Comparison of ENCODE assay signal across 14 cellular contexts in genomic region chr4:110704748-110705439, GRCh38.
DNase-seq lines count a peak whose midpoint lies in the region; ATAC-seq, FAIRE-seq and TF ChIP-seq lines count a peak whose summit lies in the region.
"Had no signal": no experiment of that assay in that cellular context is flagged by ENCODE, and none has a peak within 500 bp of the region (broad histone marks: within the 10 kb centered on the region; RNA-seq: fewer than 3 reads in every experiment).

No MANE protein-coding gene starts in this region.

- H3K4me3 Mint-ChIP-seq in neural progenitor cell, result no peak overlapping the region
- no peak overlapping the region for H3K4me3 Mint-ChIP-seq in activated naive CD4-positive, alpha-beta T cell treated with anti-CD3 and anti-CD28 coated beads for 36 hours

- no peak overlapping the region for H3K9ac ChIP-seq in neural progenitor cell

- DNase-seq in GM12892 (ENCODE audit: insufficient read length), result no peak
- peak; percentile 6 for DNase-seq in RPMI8226
- DNase-seq in NCI-H748 treated with DMSO at 0.1 percent for 48 hours (lab: John Stamatoyannopoulos, UW), result no peak
- no peak for DNase-seq in ascending aorta (ENCODE audit: low spot score in 2 of 2)
- DNase-seq in neural progenitor cell (ENCODE audit: low spot score), result no peak
- DNase-seq in activated naive CD4-positive, alpha-beta T cell treated with anti-CD3 and anti-CD28 coated beads for 36 hours, result no peak
- DNase-seq: H7, heart right ventricle, NCI-H510A, psoas muscle had no signal

- H3K27me3 ChIP-seq in ascending aorta (no peaks in the 10 kb centered on the region), neural progenitor cell (no peaks in the 10 kb centered on the region)
- H3K27me3 ChIP-seq: heart right ventricle had no signal

- no peaks in the 10 kb centered on the region for H3K36me3 ChIP-seq in ascending aorta
- H3K36me3 ChIP-seq in neural progenitor cell, result no peaks in the 10 kb centered on the region
- H3K36me3 ChIP-seq: heart right ventricle, thoracic aorta had no signal

- no peak for TF ChIP-seq POLR2A in GM12892 (IDR thresholded peaks at IDR 0.05; ENCODE audit: low read depth, low read length)

- no peak overlapping the region for H3K4me2 ChIP-seq in neural progenitor cell

- H3F3A ChIP-seq in neural progenitor cell (ENCODE audit: low read depth), result no peaks in the 10 kb centered on the region

- CTCF ChIA-PET in activated naive CD4-positive, alpha-beta T cell treated with anti-CD3 and anti-CD28 coated beads for 36 hours (lab: Charles Lee), result no interaction called here

- TF ChIP-seq CTCF in ascending aorta (IDR thresholded peaks at IDR 0.05) (no peak), neural progenitor cell (IDR thresholded peaks at IDR 0.05) (no peak)

- no peaks in the 10 kb centered on the region for H3K9me3 Mint-ChIP-seq in neural progenitor cell
- no peaks in the 10 kb centered on the region for H3K9me3 Mint-ChIP-seq in activated naive CD4-positive, alpha-beta T cell treated with anti-CD3 and anti-CD28 coated beads for 36 hours

- H3K4me3 ChIP-seq in ascending aorta (no peak overlapping the region), neural progenitor cell (no peak overlapping the region)
- H3K4me3 ChIP-seq: heart right ventricle, psoas muscle, thoracic aorta had no signal

- intact Hi-C loops in ascending aorta (cut with DNase I), result no loop called here
- intact Hi-C loops in activated naive CD4-positive, alpha-beta T cell treated with anti-CD3 and anti-CD28 coated beads for 36 hours (cut with micrococcal nuclease), result no loop called here

- no peaks in the 10 kb centered on the region for H3K79me2 ChIP-seq in neural progenitor cell (ENCODE audit: low read depth)

- FAIRE-seq in GM12892 (lab: Jason Lieb, UNC), result peak; percentile 36
- FAIRE-seq: G401.6 had no signal

- ATAC-seq in GM21381 (IDR thresholded peaks at IDR 0.05; ENCODE audit: unreplicated experiment) (peak; percentile 71), HG03342 (IDR thresholded peaks at IDR 0.05; ENCODE audit: unreplicated experiment) (peak; percentile 83)
- ATAC-seq: heart right ventricle, psoas muscle had no signal

- H3K4me1 ChIP-seq in ascending aorta, result no peaks in the 10 kb centered on the region
- no peaks in the 10 kb centered on the region for H3K4me1 ChIP-seq in neural progenitor cell
- H3K4me1 ChIP-seq: heart right ventricle, psoas muscle had no signal

- no peaks in the 10 kb centered on the region for H3K4me1 Mint-ChIP-seq in neural progenitor cell
- H3K4me1 Mint-ChIP-seq in activated naive CD4-positive, alpha-beta T cell treated with anti-CD3 and anti-CD28 coated beads for 36 hours (ENCODE audit: low read depth), result no peaks in the 10 kb centered on the region

- H3K27ac Mint-ChIP-seq in neural progenitor cell, result no peak overlapping the region
- H3K27ac Mint-ChIP-seq in activated naive CD4-positive, alpha-beta T cell treated with anti-CD3 and anti-CD28 coated beads for 36 hours, result no peak overlapping the region

- H4K20me1 ChIP-seq in neural progenitor cell (ENCODE audit: low read depth), result no peaks in the 10 kb centered on the region

- no peak overlapping the region for H3K27ac ChIP-seq in ascending aorta
- no peak overlapping the region for H3K27ac ChIP-seq in neural progenitor cell
- H3K27ac ChIP-seq: heart right ventricle, psoas muscle, thoracic aorta had no signal

- H3K9me3 ChIP-seq in ascending aorta (no peaks in the 10 kb centered on the region), neural progenitor cell (ENCODE audit: low read depth) (no peaks in the 10 kb centered on the region)
- H3K9me3 ChIP-seq: psoas muscle, thoracic aorta had no signal

- no peak overlapping the region for H2AFZ ChIP-seq in neural progenitor cell (replicated peaks)

- no peaks in the 10 kb centered on the region for H3K36me3 Mint-ChIP-seq in neural progenitor cell
- H3K36me3 Mint-ChIP-seq in activated naive CD4-positive, alpha-beta T cell treated with anti-CD3 and anti-CD28 coated beads for 36 hours (ENCODE audit: low read depth), result no peaks in the 10 kb centered on the region

- H3K27me3 Mint-ChIP-seq in neural progenitor cell (ENCODE audit: insufficient read depth, low read depth), result peaks cover 4% of the 10 kb centered on the region
- peaks cover 2% of the 10 kb centered on the region for H3K27me3 Mint-ChIP-seq in activated naive CD4-positive, alpha-beta T cell treated with anti-CD3 and anti-CD28 coated beads for 36 hours (ENCODE audit: low read depth)
